In genomic region chr2:11732587-11732986, GRCh38 we compare ENCODE assay signal across 20 cellular contexts. TPM values are rescaled to one million over a fixed set of nuclear protein-coding genes. Genes with fewer than 3 reads are reported as not detected.
DNase-seq lines count a peak whose midpoint lies in the region; ATAC-seq and TF ChIP-seq lines count a peak whose summit lies in the region.
"Had no signal": no experiment of that assay in that cellular context is flagged by ENCODE, and none has a peak within 500 bp of the region (broad histone marks: within the 10 kb centered on the region; RNA-seq: fewer than 3 reads in every experiment).

No MANE protein-coding gene starts in this region.

- H3K27me3 ChIP-seq in breast epithelium (no peaks in the 10 kb centered on the region), mammary epithelial cell (ENCODE audit: insufficient read depth, low read length) (peaks cover 4% of the 10 kb centered on the region), right cardiac atrium (ENCODE audit: control insufficient read depth, insufficient read depth) (no peaks in the 10 kb centered on the region)
- H3K27me3 ChIP-seq: BLaER1 treated with 17β-estradiol and CSF1 and Interleukin-3, amounts not matched to agents 10 nM and 100 nM had no signal

- ATAC-seq in esophagus mucosa (peak; percentile 90), right cardiac atrium (no peak)
- ATAC-seq: A549; CD8-positive, alpha-beta T cell had no signal

- no peak overlapping the region for H2AFZ ChIP-seq in mammary epithelial cell (ENCODE audit: low read depth, low read length)

- CTCF ChIA-PET in mammary epithelial cell (lab: Charles Lee; ENCODE audit: low non-redundant PET), result no interaction called here

- H3K4me1 ChIP-seq in breast epithelium (no peaks in the 10 kb centered on the region), mammary epithelial cell (ENCODE audit: insufficient read depth, low read length) (no peaks in the 10 kb centered on the region), right cardiac atrium (ENCODE audit: control insufficient read depth, insufficient read depth, low read length) (no peaks in the 10 kb centered on the region)
- H3K4me1 ChIP-seq: A549; BLaER1 treated with 17β-estradiol and CSF1 and Interleukin-3, amounts not matched to agents 10 nM and 100 nM had no signal

- H3K79me2 ChIP-seq in mammary epithelial cell (ENCODE audit: insufficient read depth, low read length), result no peaks in the 10 kb centered on the region

- TF ChIP-seq CTCF in breast epithelium (IDR thresholded peaks at IDR 0.05) (no peak), mammary epithelial cell (conservative IDR thresholded peaks at IDR 0.05 in 1 of 2, IDR thresholded peaks at IDR 0.05 in 1 of 2; ENCODE audit: extremely low read depth in 1 of 2, insufficient read depth in 1 of 2, low read depth in 1 of 2, low read length in 2 of 2) (no peak), type B pancreatic cell (conservative IDR thresholded peaks at IDR 0.05) (no peak)

- WGBS in mammary epithelial cell (ENCODE audit: low coverage, missing lambda C conversion rate), result 13% methylated on average over 1 of the region's 2 CpGs
- WGBS in right cardiac atrium, result 79% methylated on average over 2 of the region's 2 CpGs

- H3K9me3 ChIP-seq in breast epithelium, result no peaks in the 10 kb centered on the region
- H3K9me3 ChIP-seq in mammary epithelial cell (replicated peaks; ENCODE audit: insufficient read depth, low read length), result no peaks in the 10 kb centered on the region
- no peaks in the 10 kb centered on the region for H3K9me3 ChIP-seq in right cardiac atrium (ENCODE audit: control insufficient read depth, low read length)
- H3K9me3 ChIP-seq: A549; BLaER1 treated with 17β-estradiol and CSF1 and Interleukin-3, amounts not matched to agents 10 nM and 100 nM; Caco-2 had no signal

- H3K27ac Mint-ChIP-seq in type B pancreatic cell, result peak overlapping the region; percentile 51
- no peak overlapping the region for H3K27ac Mint-ChIP-seq in activated T-helper 1 cell treated with anti-CD3 and anti-CD28 coated beads, Interleukin-12 subunit alpha, Interleukin-12 subunit beta, Interleukin-2, Interleukin-4 antibody, amounts not matched to agents 30 ng/mL and 10 ng/mL and 1 ng/mL, durations not matched to agents 14 hours and 24 hours and 36 hours
- H3K27ac Mint-ChIP-seq: B cell; CD4-positive, alpha-beta T cell; CD8-positive, alpha-beta T cell had no signal

- H3K36me3 ChIP-seq in breast epithelium (no peaks in the 10 kb centered on the region), mammary epithelial cell (ENCODE audit: insufficient read depth, low read length) (no peaks in the 10 kb centered on the region)
- H3K36me3 ChIP-seq: BLaER1 treated with 17β-estradiol and CSF1 and Interleukin-3, amounts not matched to agents 10 nM and 100 nM had no signal

- H3K27ac ChIP-seq in breast epithelium, result peak overlapping the region; percentile 7 to 51
- no peak overlapping the region for H3K27ac ChIP-seq in mammary epithelial cell (ENCODE audit: insufficient read depth, low read depth, low read length)
- peak overlapping the region; percentile 10 for H3K27ac ChIP-seq in epithelial cell of prostate
- H3K27ac ChIP-seq in right cardiac atrium (ENCODE audit: low read length), result no peak overlapping the region
- H3K27ac ChIP-seq: 22Rv1; A549; BLaER1 treated with 17β-estradiol and CSF1 and Interleukin-3, amounts not matched to agents 10 nM and 100 nM; C4-2B had no signal

- BruUV-seq in mammary epithelial cell (replicated peaks; lab: Mats Ljungman, UMichigan), result no TSS peak

- H3K4me3 ChIP-seq in breast epithelium (no peak overlapping the region), mammary epithelial cell (replicated peaks in 1 of 3; ENCODE audit: insufficient read depth in 1 of 3, low read depth in 2 of 3, low read length in 3 of 3) (no peak overlapping the region), right cardiac atrium (ENCODE audit: low read length) (no peak overlapping the region)
- H3K4me3 ChIP-seq: A549; BLaER1 treated with 17β-estradiol and CSF1 and Interleukin-3, amounts not matched to agents 10 nM and 100 nM had no signal

- H3K4me1 Mint-ChIP-seq in type B pancreatic cell (ENCODE audit: unreplicated experiment), result no peaks in the 10 kb centered on the region
- peaks cover 3% of the 10 kb centered on the region for H3K4me1 Mint-ChIP-seq in activated T-helper 1 cell treated with anti-CD3 and anti-CD28 coated beads, Interleukin-12 subunit alpha, Interleukin-12 subunit beta, Interleukin-2, Interleukin-4 antibody, amounts not matched to agents 30 ng/mL and 10 ng/mL and 1 ng/mL, durations not matched to agents 14 hours and 24 hours and 36 hours (ENCODE audit: low read depth)
- H3K4me1 Mint-ChIP-seq: B cell had no signal

- no peaks in the 10 kb centered on the region for H4K20me1 ChIP-seq in mammary epithelial cell (ENCODE audit: insufficient read depth, low read length)
- H4K20me1 ChIP-seq: BLaER1 treated with 17β-estradiol and CSF1 and Interleukin-3, amounts not matched to agents 10 nM and 100 nM had no signal

- no peaks in the 10 kb centered on the region for H3K9me3 Mint-ChIP-seq in type B pancreatic cell
- H3K9me3 Mint-ChIP-seq in activated T-helper 1 cell treated with anti-CD3 and anti-CD28 coated beads, Interleukin-12 subunit alpha, Interleukin-12 subunit beta, Interleukin-2, Interleukin-4 antibody, amounts not matched to agents 30 ng/mL and 10 ng/mL and 1 ng/mL, durations not matched to agents 14 hours and 24 hours and 36 hours, result no peaks in the 10 kb centered on the region
- H3K9me3 Mint-ChIP-seq: CD4-positive, alpha-beta T cell; CD8-positive, alpha-beta T cell had no signal

- dilution Hi-C loops in mammary epithelial cell (cut with HindIII; ENCODE audit: low sequenced_read_pairs), result no loop called here

- intact Hi-C loops in breast epithelium (cut with DNase I; ENCODE audit: low total_unique reads) (loop anchor here (1.0 kb wide), 1 partner anchor 19 kb away; no protein-coding TSS in a partner anchor), mammary epithelial cell (cut with micrococcal nuclease) (no loop called here), right cardiac atrium (cut with DNase I) (no loop called here)
- intact Hi-C loops in activated T-helper 1 cell treated with anti-CD3 and anti-CD28 coated beads, Interleukin-12 subunit alpha, Interleukin-12 subunit beta, Interleukin-2, Interleukin-4 antibody, amounts not matched to agents 30 ng/mL and 10 ng/mL and 1 ng/mL, durations not matched to agents 14 hours and 24 hours and 36 hours (cut with micrococcal nuclease), result no loop called here

- no peak for DNase-seq in breast epithelium (ENCODE audit: low spot score in 2 of 2)
- DNase-seq in mammary epithelial cell, result no peak
- peak; percentile 46 for DNase-seq in epithelial cell of prostate (ENCODE audit: low read depth, low spot score)
- no peak for DNase-seq in type B pancreatic cell (ENCODE audit: extremely low spot score, unreplicated experiment)
- DNase-seq in NCI-H524 treated with DMSO at 0.1 percent for 48 hours (lab: John Stamatoyannopoulos, UW), result no peak
- DNase-seq in activated T-helper 1 cell treated with anti-CD3 and anti-CD28 coated beads, Interleukin-12 subunit alpha, Interleukin-12 subunit beta, Interleukin-2, Interleukin-4 antibody, amounts not matched to agents 30 ng/mL and 10 ng/mL and 1 ng/mL, durations not matched to agents 14 hours and 24 hours and 36 hours (ENCODE audit: low spot score), result no peak
- no peak for DNase-seq in right cardiac atrium
- DNase-seq: AML-193; Caco-2; Calu3; CD4-positive, alpha-beta T cell; CD8-positive, alpha-beta T cell; DMS79 treated with DMSO at 0.1 percent for 48 hours; GF-D8 had no signal

- H3K36me3 Mint-ChIP-seq in type B pancreatic cell, result no peaks in the 10 kb centered on the region
- no peaks in the 10 kb centered on the region for H3K36me3 Mint-ChIP-seq in activated T-helper 1 cell treated with anti-CD3 and anti-CD28 coated beads, Interleukin-12 subunit alpha, Interleukin-12 subunit beta, Interleukin-2, Interleukin-4 antibody, amounts not matched to agents 30 ng/mL and 10 ng/mL and 1 ng/mL, durations not matched to agents 14 hours and 24 hours and 36 hours (ENCODE audit: low read depth)
- H3K36me3 Mint-ChIP-seq: CD8-positive, alpha-beta T cell had no signal

- in situ Hi-C loops in mammary epithelial cell (cut with MboI; ENCODE audit: low sequenced_read_pairs in 2 of 2), result no loop called here

- peaks cover 5% of the 10 kb centered on the region for H3K27me3 Mint-ChIP-seq in type B pancreatic cell
- H3K27me3 Mint-ChIP-seq in activated T-helper 1 cell treated with anti-CD3 and anti-CD28 coated beads, Interleukin-12 subunit alpha, Interleukin-12 subunit beta, Interleukin-2, Interleukin-4 antibody, amounts not matched to agents 30 ng/mL and 10 ng/mL and 1 ng/mL, durations not matched to agents 14 hours and 24 hours and 36 hours (ENCODE audit: insufficient read depth), result peaks cover 41% of the 10 kb centered on the region

- H3K4me2 ChIP-seq in mammary epithelial cell (ENCODE audit: insufficient read depth, low read depth, low read length), result no peak overlapping the region
- H3K4me2 ChIP-seq: A549; BLaER1 treated with 17β-estradiol and CSF1 and Interleukin-3, amounts not matched to agents 10 nM and 100 nM had no signal

- H3K9ac ChIP-seq in mammary epithelial cell (ENCODE audit: insufficient read depth, low read length), result no peak overlapping the region
- H3K9ac ChIP-seq: BLaER1 treated with 17β-estradiol and CSF1 and Interleukin-3, amounts not matched to agents 10 nM and 100 nM had no signal

- peak overlapping the region; percentile 15 for H3K4me3 Mint-ChIP-seq in type B pancreatic cell
- H3K4me3 Mint-ChIP-seq in activated T-helper 1 cell treated with anti-CD3 and anti-CD28 coated beads, Interleukin-12 subunit alpha, Interleukin-12 subunit beta, Interleukin-2, Interleukin-4 antibody, amounts not matched to agents 30 ng/mL and 10 ng/mL and 1 ng/mL, durations not matched to agents 14 hours and 24 hours and 36 hours, result no peak overlapping the region
- H3K4me3 Mint-ChIP-seq: B cell; CD4-positive, alpha-beta T cell; CD8-positive, alpha-beta T cell had no signal

- no peak for TF ChIP-seq POLR2A in breast epithelium (IDR thresholded peaks at IDR 0.05)

RNA-seq across cellular contexts. Expression of gene LPIN1, which starts 13.8 kb away (rescaled TPM):
- 100 to 1,000 TPM in 1 of 3 donors, 10 to 100 TPM in 2; 78.6 to 106 (median 82.6) TPM for total RNA-seq in breast epithelium
- 10 to 100 TPM; 28.3 to 54.8 TPM for total RNA-seq in mammary epithelial cell
- 58.5 TPM for polyA plus RNA-seq in mammary epithelial cell
- 66.3 TPM for polyA minus RNA-seq in mammary epithelial cell
- total RNA-seq in esophagus mucosa, result 33.6 TPM
- total RNA-seq in type B pancreatic cell (ENCODE audit: low replicate concordance), result 20.1 and 26.8 TPM in 2 replicates
- total RNA-seq in activated T-helper 1 cell treated with anti-CD3 and anti-CD28 coated beads, Interleukin-12 subunit alpha, Interleukin-12 subunit beta, Interleukin-2, Interleukin-4 antibody, amounts not matched to agents 30 ng/mL and 10 ng/mL and 1 ng/mL, durations not matched to agents 14 hours and 24 hours and 36 hours, result 46.0 and 49.5 TPM in 2 replicates
- total RNA-seq in right cardiac atrium, result 10 to 100 TPM; 24.5 to 42.9 (median 38.7) TPM
- 15.3 TPM for polyA plus RNA-seq in right cardiac atrium

Comparison
In these comparisons a context has a peak if more than half of its experiments do, and no peak if none do; other contexts are left out.
1. H3K27ac ChIP-seq: peak in breast epithelium (2 of 2) and epithelial cell of prostate (single experiment); none in mammary epithelial cell (single experiment) and right cardiac atrium (single experiment).